Comparison of ENCODE assay signal across 2 cellular contexts in the genomic region with DNA sequence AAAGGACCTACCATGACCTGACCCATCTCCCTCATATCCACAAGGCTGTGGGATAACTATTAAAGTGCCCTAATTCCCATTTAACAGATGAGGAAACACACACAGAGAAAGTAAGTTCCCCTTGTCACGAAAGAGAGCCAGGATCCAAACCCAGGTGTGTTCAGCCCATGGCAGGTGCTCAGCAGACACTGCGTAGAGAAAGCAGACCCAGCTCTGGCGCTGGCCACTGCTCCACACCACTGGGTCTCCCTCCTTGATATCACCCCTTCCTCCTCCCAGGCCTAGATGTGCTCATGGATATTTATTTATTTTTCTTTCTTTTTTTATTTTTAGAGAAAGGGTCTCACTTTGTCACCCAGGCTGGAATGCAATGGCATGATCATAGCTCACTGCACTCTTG.
TF ChIP-seq lines count a peak whose summit lies in the region.

No MANE protein-coding gene starts in this region.

TF ChIP-seq in IMR-90, 13 proteins besides CTCF, POLR2A, EP300 and RAD21:
- TF ChIP-seq USF2 (IDR thresholded peaks at IDR 0.05; ENCODE audit: low read depth, low read length): no peak
- no peak for TF ChIP-seq NFE2L2 (IDR thresholded peaks at IDR 0.05; ENCODE audit: low read depth, low read length)
- TF ChIP-seq ELK1 (IDR thresholded peaks at IDR 0.05; ENCODE audit: borderline replicate concordance, low read depth, low read length): no peak
- TF ChIP-seq BHLHE40 (IDR thresholded peaks at IDR 0.05; ENCODE audit: low read depth, low read length): no peak
- TF ChIP-seq MAFK (IDR thresholded peaks at IDR 0.05; ENCODE audit: low read depth, low read length): no peak
- TF ChIP-seq CEBPB (IDR thresholded peaks at IDR 0.05; ENCODE audit: low read depth, low read length): no peak
- TF ChIP-seq FOS (IDR thresholded peaks at IDR 0.05; ENCODE audit: low read depth, low read length): no peak
- TF ChIP-seq RCOR1 (IDR thresholded peaks at IDR 0.05; ENCODE audit: insufficient replicate concordance, low read length): no peak
- no peak for TF ChIP-seq SMC3 (IDR thresholded peaks at IDR 0.05; ENCODE audit: low read depth, low read length)
- TF ChIP-seq MAZ (IDR thresholded peaks at IDR 0.05; ENCODE audit: borderline replicate concordance, low read depth, low read length): no peak
- no peak for TF ChIP-seq MXI1 (IDR thresholded peaks at IDR 0.05; ENCODE audit: borderline replicate concordance, low read depth, low read length)
- TF ChIP-seq CHD1 (IDR thresholded peaks at IDR 0.05; ENCODE audit: low read depth, low read length): no peak
- TF ChIP-seq RFX5 (IDR thresholded peaks at IDR 0.05; ENCODE audit: low read depth, low read length): no peak

TF ChIP-seq in WTC11, 78 proteins besides CTCF, POLR2A, EP300 and RAD21:
- TF ChIP-seq, protein P1, sequence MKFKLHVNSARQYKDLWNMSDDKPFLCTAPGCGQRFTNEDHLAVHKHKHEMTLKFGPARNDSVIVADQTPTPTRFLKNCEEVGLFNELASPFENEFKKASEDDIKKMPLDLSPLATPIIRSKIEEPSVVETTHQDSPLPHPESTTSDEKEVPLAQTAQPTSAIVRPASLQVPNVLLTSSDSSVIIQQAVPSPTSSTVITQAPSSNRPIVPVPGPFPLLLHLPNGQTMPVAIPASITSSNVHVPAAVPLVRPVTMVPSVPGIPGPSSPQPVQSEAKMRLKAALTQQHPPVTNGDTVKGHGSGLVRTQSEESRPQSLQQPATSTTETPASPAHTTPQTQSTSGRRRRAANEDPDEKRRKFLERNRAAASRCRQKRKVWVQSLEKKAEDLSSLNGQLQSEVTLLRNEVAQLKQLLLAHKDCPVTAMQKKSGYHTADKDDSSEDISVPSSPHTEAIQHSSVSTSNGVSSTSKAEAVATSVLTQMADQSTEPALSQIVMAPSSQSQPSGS (CRISPR knock-in tag; IDR thresholded peaks at IDR 0.05; ENCODE audit: borderline replicate concordance, low read depth): no peak
- no peak for TF ChIP-seq ZNF671 (CRISPR knock-in tag; IDR thresholded peaks at IDR 0.05)
- no peak for TF ChIP-seq GRHL2 (CRISPR knock-in tag; IDR thresholded peaks at IDR 0.05; ENCODE audit: insufficient replicate concordance, severe bottlenecking)
- no peak for TF ChIP-seq ETV6 (CRISPR knock-in tag; IDR thresholded peaks at IDR 0.05)
- no peak for TF ChIP-seq OVOL2 (CRISPR knock-in tag; IDR thresholded peaks at IDR 0.05; ENCODE audit: borderline replicate concordance)
- no peak for TF ChIP-seq RELA (CRISPR knock-in tag; IDR thresholded peaks at IDR 0.05; ENCODE audit: borderline replicate concordance)
- TF ChIP-seq, protein P2, sequence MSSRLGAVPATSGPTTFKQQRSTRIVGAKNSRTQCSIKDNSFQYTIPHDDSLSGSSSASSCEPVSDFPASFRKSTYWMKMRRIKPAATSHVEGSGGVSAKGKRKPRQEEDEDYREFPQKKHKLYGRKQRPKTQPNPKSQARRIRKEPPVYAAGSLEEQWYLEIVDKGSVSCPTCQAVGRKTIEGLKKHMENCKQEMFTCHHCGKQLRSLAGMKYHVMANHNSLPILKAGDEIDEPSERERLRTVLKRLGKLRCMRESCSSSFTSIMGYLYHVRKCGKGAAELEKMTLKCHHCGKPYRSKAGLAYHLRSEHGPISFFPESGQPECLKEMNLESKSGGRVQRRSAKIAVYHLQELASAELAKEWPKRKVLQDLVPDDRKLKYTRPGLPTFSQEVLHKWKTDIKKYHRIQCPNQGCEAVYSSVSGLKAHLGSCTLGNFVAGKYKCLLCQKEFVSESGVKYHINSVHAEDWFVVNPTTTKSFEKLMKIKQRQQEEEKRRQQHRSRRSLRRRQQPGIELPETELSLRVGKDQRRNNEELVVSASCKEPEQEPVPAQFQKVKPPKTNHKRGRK (CRISPR knock-in tag; IDR thresholded peaks at IDR 0.05; ENCODE audit: borderline replicate concordance): no peak
- TF ChIP-seq NR1H2 (CRISPR knock-in tag; IDR thresholded peaks at IDR 0.05): no peak
TF ChIP-seq in WTC11: peak in this region for 0.
